18 cellular contexts compared by ENCODE assay signal in genomic region chr12:6066651-6067050, GRCh38. TPM values are rescaled to one million over a fixed set of nuclear protein-coding genes. Genes with fewer than 3 reads are reported as not detected.
DNase-seq lines count a peak whose midpoint lies in the region; ATAC-seq, FAIRE-seq and TF ChIP-seq lines count a peak whose summit lies in the region.
"Had no signal": no experiment of that assay in that cellular context is flagged by ENCODE, and none has a peak within 500 bp of the region (broad histone marks: within the 10 kb centered on the region; RNA-seq: fewer than 3 reads in every experiment).

No MANE protein-coding gene starts in this region.

- DNase-seq in left ventricle myocardium inferior (no peak), Right ventricle myocardium superior (no peak), endothelial cell of umbilical vein (ENCODE audit: low read depth, low spot score) (no peak), mesenchymal stem cell (no peak), upper lobe of left lung (no peak), foreskin melanocyte (no peak), NCI-H510A (lab: John Stamatoyannopoulos, UW) (no peak), NCI-H1930 (lab: John Stamatoyannopoulos, UW) (no peak)
- DNase-seq: C1 segment of cervical spinal cord, DMS79, NCI-H1417 treated with DMSO at 0.1 percent for 48 hours, NCI-H2029, NCI-H2171 treated with DMSO at 0.1 percent for 48 hours, NCI-H446 treated with DMSO at 0.1 percent for 48 hours had no signal

- H2BK5ac ChIP-seq in mesenchymal stem cell (ENCODE audit: low read depth, low read length, poor library complexity, severe bottlenecking), result no peak overlapping the region

- no peak overlapping the region for H3K23ac ChIP-seq in mesenchymal stem cell (ENCODE audit: low read length in 2 of 2)

- H3K36me3 ChIP-seq in left ventricle myocardium inferior (peaks cover 30% of the 10 kb centered on the region), endothelial cell of umbilical vein (ENCODE audit: control insufficient read depth in 2 of 2, extremely low read depth in 1 of 2, insufficient read depth in 2 of 2, low read length in 2 of 2) (peaks cover 64 to 77% of the 10 kb centered on the region in 2 experiments), mesenchymal stem cell (ENCODE audit: control insufficient read depth in 1 of 2, insufficient read depth in 2 of 2, low read depth in 1 of 2, low read length in 2 of 2) (no peaks in the 10 kb centered on the region), upper lobe of left lung (peaks cover 0 to 63% (median 4%) of the 10 kb centered on the region in 4 donors)

- H2AFZ ChIP-seq in endothelial cell of umbilical vein (ENCODE audit: low read depth, low read length), result no peak overlapping the region
- no peak overlapping the region for H2AFZ ChIP-seq in mesenchymal stem cell (ENCODE audit: low read depth, low read length)

- peak overlapping the region in 1 of 2 experiments; percentile 58 for H3K4ac ChIP-seq in mesenchymal stem cell (ENCODE audit: low read depth in 1 of 2, low read length in 2 of 2)

- H3K9me3 ChIP-seq in left ventricle myocardium inferior (replicated peaks), result no peaks in the 10 kb centered on the region
- H3K9me3 ChIP-seq in endothelial cell of umbilical vein (replicated peaks; ENCODE audit: control insufficient read depth, insufficient read depth, low read length), result no peaks in the 10 kb centered on the region
- H3K9me3 ChIP-seq in mesenchymal stem cell (ENCODE audit: control insufficient read depth, low read length), result no peaks in the 10 kb centered on the region
- H3K9me3 ChIP-seq in upper lobe of left lung, result no peaks in the 10 kb centered on the region

- CTCF ChIA-PET in endothelial cell of umbilical vein (lab: Charles Lee), result interaction anchor here (0.9 to 1.4 kb wide), 3 partner anchors 100 to 218 kb away, joined by 3 to 5 read pairs (median 3); no protein-coding TSS in a partner anchor

- no peak overlapping the region for H2BK120ac ChIP-seq in mesenchymal stem cell (ENCODE audit: low read depth, low read length)

- no peak for TF ChIP-seq POLR2A in endothelial cell of umbilical vein (IDR thresholded peaks at IDR 0.05; ENCODE audit: low read depth, low read length)
- no peak for TF ChIP-seq POLR2A in upper lobe of left lung (IDR thresholded peaks at IDR 0.05)

- H2AK5ac ChIP-seq in mesenchymal stem cell (ENCODE audit: low read length, severe bottlenecking), result no peak overlapping the region

- peak overlapping the region; percentile 42 to 79 for H2BK12ac ChIP-seq in mesenchymal stem cell (ENCODE audit: low read length in 2 of 2)

- H4K8ac ChIP-seq in mesenchymal stem cell (ENCODE audit: low read length), result no peak overlapping the region

- TF ChIP-seq CTCF in left ventricle myocardium inferior (IDR thresholded peaks at IDR 0.05; ENCODE audit: borderline replicate concordance) (no peak), endothelial cell of umbilical vein (IDR thresholded peaks at IDR 0.05; ENCODE audit: extremely low read depth in 1 of 2, insufficient read depth in 1 of 2, low read depth in 1 of 2, low read length in 2 of 2) (no peak), upper lobe of left lung (IDR thresholded peaks at IDR 0.05) (no peak)

- dilution Hi-C loops in endothelial cell of umbilical vein (cut with MboI; ENCODE audit: extremely low pct_ligation_motif_present, low sequenced_read_pairs), result no loop called here

- H3K18ac ChIP-seq in mesenchymal stem cell (ENCODE audit: low read depth in 1 of 2, low read length in 2 of 2), result no peak overlapping the region

- H3K4me3 ChIP-seq in left ventricle myocardium inferior (no peak overlapping the region), endothelial cell of umbilical vein (replicated peaks in 1 of 3; ENCODE audit: insufficient read depth in 1 of 3, low read depth in 1 of 3, low read length in 3 of 3) (no peak overlapping the region), mesenchymal stem cell (ENCODE audit: insufficient read depth in 1 of 2, low read depth in 1 of 2, low read length in 2 of 2) (no peak overlapping the region), upper lobe of left lung (no peak overlapping the region)

- no TSS peak for BruUV-seq in endothelial cell of umbilical vein (replicated peaks; lab: Mats Ljungman, UMichigan)

- POLR2A ChIA-PET in endothelial cell of umbilical vein (lab: Charles Lee), result interaction anchor here (1.6 kb wide), 2 partner anchors 27 to 50 kb away, joined by 6 read pairs; no protein-coding TSS in a partner anchor

- intact Hi-C loops in left ventricle myocardium inferior (cut with micrococcal nuclease), result loop anchor here (5.0 kb wide), 1 partner anchor 211 kb away; no protein-coding TSS in a partner anchor
- intact Hi-C loops in Right ventricle myocardium superior (cut with DNase I), result loop anchor here (10.0 kb wide), 1 partner anchor 118 kb away; no protein-coding TSS in a partner anchor
- intact Hi-C loops in endothelial cell of umbilical vein (cut with micrococcal nuclease), result loop anchor here (1.0 to 2.0 kb wide), 4 partner anchors 26 to 212 kb away; no protein-coding TSS in a partner anchor

- H3K9ac ChIP-seq in endothelial cell of umbilical vein (replicated peaks; ENCODE audit: extremely low read depth, insufficient read depth, low read length) (peak overlapping the region; percentile 20), mesenchymal stem cell (ENCODE audit: low read length) (no peak overlapping the region)
- H3K9ac ChIP-seq: KMS-11 had no signal

- H3K27me3 ChIP-seq in left ventricle myocardium inferior (ENCODE audit: low read depth), result no peaks in the 10 kb centered on the region
- no peaks in the 10 kb centered on the region for H3K27me3 ChIP-seq in endothelial cell of umbilical vein (ENCODE audit: control insufficient read depth in 2 of 2, insufficient read depth in 2 of 2, low read length in 2 of 2)
- no peaks in the 10 kb centered on the region for H3K27me3 ChIP-seq in mesenchymal stem cell (ENCODE audit: control insufficient read depth in 1 of 2, insufficient read depth in 1 of 2, low read length in 2 of 2)
- H3K27me3 ChIP-seq in upper lobe of left lung, result no peaks in the 10 kb centered on the region

- no peak overlapping the region for H3K4me2 ChIP-seq in endothelial cell of umbilical vein (ENCODE audit: insufficient read depth, low read length)
- no peak overlapping the region for H3K4me2 ChIP-seq in mesenchymal stem cell (ENCODE audit: low read length, poor library complexity, severe bottlenecking)
- H3K4me2 ChIP-seq: KMS-11 had no signal

- H4K20me1 ChIP-seq in endothelial cell of umbilical vein (replicated peaks; ENCODE audit: control insufficient read depth, extremely low read depth, insufficient read depth, low read length), result no peaks in the 10 kb centered on the region

- TF ChIP-seq EP300 in upper lobe of left lung (IDR thresholded peaks at IDR 0.05), result no peak

- no peaks in the 10 kb centered on the region for H3K9me1 ChIP-seq in endothelial cell of umbilical vein (replicated peaks; ENCODE audit: control insufficient read depth, extremely low read depth, insufficient read depth, low read length)

- H2BK15ac ChIP-seq in mesenchymal stem cell (ENCODE audit: low read depth, poor library complexity, severe bottlenecking), result no peak overlapping the region

- peaks cover 67% of the 10 kb centered on the region for H3K4me1 ChIP-seq in left ventricle myocardium inferior
- peaks cover 43% of the 10 kb centered on the region for H3K4me1 ChIP-seq in endothelial cell of umbilical vein (ENCODE audit: control insufficient read depth, extremely low read depth, insufficient read depth, low read length)
- peaks cover 10% of the 10 kb centered on the region for H3K4me1 ChIP-seq in mesenchymal stem cell (ENCODE audit: control insufficient read depth, insufficient read depth, low read depth, low read length)
- H3K4me1 ChIP-seq in upper lobe of left lung, result peaks cover 14 to 50% (median 31%) of the 10 kb centered on the region in 4 donors

- ATAC-seq in Right ventricle myocardium superior (ENCODE audit: poor library complexity) (no peak), upper lobe of left lung (ENCODE audit: low FRiP score in 2 of 2) (no peak)
- ATAC-seq: Panc1 had no signal

- WGBS in mesenchymal stem cell, result 100% methylated on average over 1 of the region's 1 CpG
- WGBS in upper lobe of left lung, 2 donors, result 100% methylated on average over 1 of the region's 1 CpG

- H3K27ac ChIP-seq in left ventricle myocardium inferior (replicated peaks) (peak overlapping the region; percentile 43), endothelial cell of umbilical vein (ENCODE audit: insufficient read depth, low read depth, low read length) (peak overlapping the region; percentile 75), mesenchymal stem cell (ENCODE audit: low read length, poor library complexity, severe bottlenecking) (no peak overlapping the region), upper lobe of left lung (peak overlapping the region; percentile 41 to 81 (median 76))
- H3K27ac ChIP-seq: KMS-11 had no signal

- peaks cover 23% of the 10 kb centered on the region for H3K79me2 ChIP-seq in endothelial cell of umbilical vein (ENCODE audit: control insufficient read depth, insufficient read depth, low read length)

- FAIRE-seq in endothelial cell of umbilical vein (lab: Jason Lieb, UNC), result no peak
- FAIRE-seq: A204.1, H54 had no signal

- H3K14ac ChIP-seq in mesenchymal stem cell (ENCODE audit: low read length in 2 of 2), result no peak overlapping the region

- H3K79me1 ChIP-seq in mesenchymal stem cell (replicated peaks; ENCODE audit: low read length, poor library complexity, severe bottlenecking), result no peaks in the 10 kb centered on the region

- peak overlapping the region; percentile 47 for H4K91ac ChIP-seq in mesenchymal stem cell (ENCODE audit: low read length)

TF ChIP-seq in endothelial cell of umbilical vein, 7 proteins besides CTCF, POLR2A, EP300 and RAD21 (continues in another document):
- TF ChIP-seq POLR2AphosphoS5 (IDR thresholded peaks at IDR 0.05; ENCODE audit: insufficient read depth, low read depth, low read length) (no peak), GATA2 (IDR thresholded peaks at IDR 0.05; ENCODE audit: insufficient read depth, insufficient read length, low read depth, low read length) (no peak), FOS (IDR thresholded peaks at IDR 0.05; ENCODE audit: borderline replicate concordance, insufficient read depth, low read length) (no peak), EZH2 (IDR thresholded peaks at IDR 0.05; ENCODE audit: borderline replicate concordance, low read depth, low read length, severe bottlenecking) (no peak), MYC (IDR thresholded peaks at IDR 0.05; ENCODE audit: low read depth, low read length) (no peak)

RNA-seq across cellular contexts. Expression of gene VWF, which starts 57.8 kb away (rescaled TPM):
- total RNA-seq in left ventricle myocardium inferior (250 TPM), Right ventricle myocardium superior (238 TPM), endothelial cell of umbilical vein (1,882 and 2,328 TPM in 2 replicates), upper lobe of left lung (100 to 1,000 TPM; 292 to 543 (median 360) TPM)
- 1,041 and 1,132 TPM in 2 replicates for polyA plus RNA-seq in endothelial cell of umbilical vein
- polyA plus RNA-seq in endothelial cell of umbilical vein (2011; cell fraction: cytosol; rRNA removed), result 1,164 and 1,406 TPM in 2 replicates
- 1,241 and 1,484 TPM in 2 replicates for polyA plus RNA-seq in endothelial cell of umbilical vein (2011; cell fraction: nucleus; rRNA removed)
- 546 and 824 TPM in 2 replicates for polyA plus RNA-seq in endothelial cell of umbilical vein (2012)
- polyA minus RNA-seq in endothelial cell of umbilical vein, result 2,231 and 2,679 TPM in 2 replicates
- polyA minus RNA-seq in endothelial cell of umbilical vein (2011; cell fraction: cytosol; rRNA and poly(A)+ RNA removed), result not detected
- 1,538 and 1,756 TPM in 2 replicates for polyA minus RNA-seq in endothelial cell of umbilical vein (2011; cell fraction: nucleus; rRNA and poly(A)+ RNA removed)
- polyA plus RNA-seq in mesenchymal stem cell (2013, experiment 1 of 2), result 0.07 TPM
- 0.12 TPM for polyA plus RNA-seq in mesenchymal stem cell (2013, experiment 2 of 2)
